Comparison of ENCODE assay signal across 1 cellular context in the genomic region with DNA sequence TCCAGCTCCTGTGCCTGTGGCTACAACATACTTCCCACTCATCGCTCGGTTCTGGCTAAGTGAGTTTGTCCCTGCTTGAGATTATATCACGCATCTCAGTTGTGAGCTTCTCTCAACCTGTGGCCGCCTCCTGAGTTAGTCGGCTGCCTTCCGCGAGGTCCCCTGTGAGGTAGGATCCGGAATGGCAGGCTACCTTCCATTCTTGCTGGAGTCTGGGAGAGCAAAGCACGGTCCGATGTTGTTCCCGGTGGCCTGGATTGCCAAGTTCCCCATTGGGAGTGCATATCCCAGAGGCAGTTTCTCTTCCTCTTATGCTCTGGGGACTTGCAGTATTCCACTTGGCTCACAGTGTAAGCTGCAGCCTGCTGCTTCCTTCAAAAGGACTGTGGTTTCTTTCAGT.
TF ChIP-seq lines count a peak whose summit lies in the region.

No MANE protein-coding gene starts in this region.

TF ChIP-seq in WTC11, 78 proteins besides CTCF, POLR2A, EP300 and RAD21 (continued from another document):
- TF ChIP-seq, protein P1, sequence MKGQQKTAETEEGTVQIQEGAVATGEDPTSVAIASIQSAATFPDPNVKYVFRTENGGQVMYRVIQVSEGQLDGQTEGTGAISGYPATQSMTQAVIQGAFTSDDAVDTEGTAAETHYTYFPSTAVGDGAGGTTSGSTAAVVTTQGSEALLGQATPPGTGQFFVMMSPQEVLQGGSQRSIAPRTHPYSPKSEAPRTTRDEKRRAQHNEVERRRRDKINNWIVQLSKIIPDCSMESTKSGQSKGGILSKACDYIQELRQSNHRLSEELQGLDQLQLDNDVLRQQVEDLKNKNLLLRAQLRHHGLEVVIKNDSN (CRISPR knock-in tag; IDR thresholded peaks at IDR 0.05): no peak
- TF ChIP-seq NR2C2 (CRISPR knock-in tag; IDR thresholded peaks at IDR 0.05) (no peak), KAT7 (CRISPR knock-in tag; IDR thresholded peaks at IDR 0.05; ENCODE audit: borderline replicate concordance) (no peak), SMAD4 (CRISPR knock-in tag; IDR thresholded peaks at IDR 0.05) (no peak)
